22 cellular contexts compared by ENCODE assay signal in the genomic region with DNA sequence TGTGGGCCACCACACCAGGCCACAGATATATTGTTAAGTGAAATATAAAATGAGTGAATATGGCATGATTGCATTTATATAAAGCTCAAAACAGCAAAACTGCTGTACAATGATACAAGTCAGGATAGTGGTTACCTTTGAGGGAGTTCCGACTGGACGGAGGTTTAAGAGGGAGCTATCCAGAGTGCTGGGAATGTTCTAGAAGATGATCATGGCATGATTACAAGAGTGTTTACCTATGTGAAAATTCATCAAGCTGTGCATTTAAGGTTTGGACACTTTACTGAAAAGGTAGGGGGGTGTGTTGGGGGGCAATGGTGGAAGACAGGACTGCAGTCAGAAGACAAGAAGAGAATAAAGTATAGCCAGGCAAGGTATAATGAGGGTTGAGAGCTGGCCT.
A peak's percentile ranks its signal among the peaks of the same experiment; 100 is the strongest.
DNase-seq lines count a peak whose midpoint lies in the region; ATAC-seq and TF ChIP-seq lines count a peak whose summit lies in the region.
"Had no signal": no experiment of that assay in that cellular context is flagged by ENCODE, and none has a peak within 500 bp of the region (broad histone marks: within the 10 kb centered on the region; RNA-seq: fewer than 3 reads in every experiment).

No MANE protein-coding gene starts in this region.

- H3K4me1 ChIP-seq in HEK293 (ENCODE audit: control insufficient read depth, insufficient read depth, low read length), result peaks cover 10% of the 10 kb centered on the region
- H3K4me1 ChIP-seq in PC-9 (replicated peaks; ENCODE audit: insufficient read depth), result peaks cover 19% of the 10 kb centered on the region
- no peaks in the 10 kb centered on the region for H3K4me1 ChIP-seq in GM23248 (ENCODE audit: insufficient read depth)
- H3K4me1 ChIP-seq: A549 had no signal

- POLR2A ChIA-PET in HEK293 (lab: Yijun Ruan, JAX) (no interaction called here), PC-9 (lab: Charles Lee; ENCODE audit: unreplicated experiment) (no interaction called here)

- H3K4me1 Mint-ChIP-seq in activated T-cell treated with anti-CD3 and anti-CD28 coated beads, Interleukin-2, amount 50 U/mL, for 4 hours (ENCODE audit: low read depth), result no peaks in the 10 kb centered on the region
- H3K4me1 Mint-ChIP-seq: B cell; CD14-positive monocyte; CD4-positive, alpha-beta memory T cell; CD4-positive, CD25-positive, alpha-beta regulatory T cell; CD8-positive, alpha-beta memory T cell had no signal

- H3K9me3 ChIP-seq in HEK293 (ENCODE audit: control insufficient read depth, insufficient read depth, low read depth, low read length) (no peaks in the 10 kb centered on the region), PC-9 (ENCODE audit: insufficient read depth, low read depth) (no peaks in the 10 kb centered on the region), GM23248 (ENCODE audit: low read depth) (no peaks in the 10 kb centered on the region)
- H3K9me3 ChIP-seq: A549; BLaER1 treated with 17β-estradiol and CSF1 and Interleukin-3, amounts not matched to agents 10 nM and 100 nM had no signal

- H3K36me3 Mint-ChIP-seq in activated T-cell treated with anti-CD3 and anti-CD28 coated beads, Interleukin-2, amount 50 U/mL, for 4 hours (ENCODE audit: insufficient read depth), result no peaks in the 10 kb centered on the region
- H3K36me3 Mint-ChIP-seq: CD14-positive monocyte; CD4-positive, alpha-beta memory T cell; CD4-positive, CD25-positive, alpha-beta regulatory T cell; CD8-positive, alpha-beta memory T cell had no signal

- no peaks in the 10 kb centered on the region for H3K9me3 Mint-ChIP-seq in activated T-cell treated with anti-CD3 and anti-CD28 coated beads, Interleukin-2, amount 50 U/mL, for 4 hours

- intact Hi-C loops in PC-9 (cut with micrococcal nuclease; ENCODE audit: unreplicated experiment), result no loop called here

- H2AFZ ChIP-seq in PC-9 (no peak overlapping the region), GM23248 (no peak overlapping the region)

- no peak for DNase-seq in PC-9
- DNase-seq in GM23248, result no peak
- no peak for DNase-seq in activated T-cell treated with anti-CD3 and anti-CD28 coated beads, Interleukin-2, amount 50 U/mL, for 4 hours
- DNase-seq: AML-193; CD4-positive, alpha-beta memory T cell; CD4-positive, CD25-positive, alpha-beta regulatory T cell; CD8-positive, alpha-beta memory T cell; DMS 273 treated with DMSO at 0.1 percent for 48 hours; DMS153; DMS79; DND-41; EL; GDM1 had no signal

- no peaks in the 10 kb centered on the region for H3K36me3 ChIP-seq in HEK293 (ENCODE audit: control insufficient read depth in 2 of 2, insufficient read depth in 1 of 2, low read length in 2 of 2)
- H3K36me3 ChIP-seq in PC-9 (ENCODE audit: low read depth), result no peaks in the 10 kb centered on the region
- H3K36me3 ChIP-seq in GM23248 (ENCODE audit: low read depth), result no peaks in the 10 kb centered on the region
- H3K36me3 ChIP-seq: BLaER1 treated with 17β-estradiol and CSF1 and Interleukin-3, amounts not matched to agents 10 nM and 100 nM had no signal

- H3K4me2 ChIP-seq in PC-9, result peak overlapping the region; percentile 31; the same call in 1 of the 2 replicates
- H3K4me2 ChIP-seq in GM23248 (ENCODE audit: unreplicated experiment), result no peak overlapping the region
- H3K4me2 ChIP-seq: A549; BLaER1 treated with 17β-estradiol and CSF1 and Interleukin-3, amounts not matched to agents 10 nM and 100 nM had no signal

- no peak for ATAC-seq in HG03442 (IDR thresholded peaks at IDR 0.05; ENCODE audit: unreplicated experiment)
- no peak for ATAC-seq in activated T-cell treated with anti-CD3 and anti-CD28 coated beads, Interleukin-2, amount 50 U/mL, for 4 hours
- ATAC-seq: A549, GM12878 had no signal

- CTCF ChIA-PET in HEK293 (lab: Yijun Ruan, JAX), result interaction anchor here (0.9 kb wide), 1 partner anchor 238 kb away, joined by 6 read pairs; no protein-coding TSS in a partner anchor
- CTCF ChIA-PET in PC-9 (lab: Charles Lee), result no interaction called here

- TF ChIP-seq CTCF in C4-2B (conservative IDR thresholded peaks at IDR 0.05), result no peak
- TF ChIP-seq CTCF in HEK293 (tag by site-specific recombination; IDR thresholded peaks at IDR 0.05), result no peak
- TF ChIP-seq CTCF in PC-9 (conservative IDR thresholded peaks at IDR 0.05), result no peak

- no peak overlapping the region for H3K4me3 ChIP-seq in HEK293 (ENCODE audit: low read depth, low read length)
- no peak overlapping the region for H3K4me3 ChIP-seq in PC-9
- no peak overlapping the region for H3K4me3 ChIP-seq in GM23248
- H3K4me3 ChIP-seq: A549; BLaER1 treated with 17β-estradiol and CSF1 and Interleukin-3, amounts not matched to agents 10 nM and 100 nM; GM12878 had no signal

- H3K27ac ChIP-seq in C4-2B (peak overlapping the region; percentile 73; the same call in 1 of the 2 replicates), HEK293 (ENCODE audit: extremely low read depth, low read depth, low read length) (no peak overlapping the region), PC-9 (no peak overlapping the region), GM23248 (no peak overlapping the region)
- H3K27ac ChIP-seq: 22Rv1; A549; BLaER1 treated with 17β-estradiol and CSF1 and Interleukin-3, amounts not matched to agents 10 nM and 100 nM had no signal

- H3K79me2 ChIP-seq in PC-9 (ENCODE audit: low read depth), result no peaks in the 10 kb centered on the region
- H3K79me2 ChIP-seq in GM23248 (ENCODE audit: insufficient read depth), result no peaks in the 10 kb centered on the region

- H3K9me2 ChIP-seq in PC-9 (ENCODE audit: insufficient read depth) (no peaks in the 10 kb centered on the region), GM23248 (ENCODE audit: insufficient read depth) (no peaks in the 10 kb centered on the region)

- H3K4me3 Mint-ChIP-seq in activated T-cell treated with anti-CD3 and anti-CD28 coated beads, Interleukin-2, amount 50 U/mL, for 4 hours, result no peak overlapping the region
- H3K4me3 Mint-ChIP-seq: B cell; CD14-positive monocyte; CD4-positive, alpha-beta memory T cell; CD4-positive, CD25-positive, alpha-beta regulatory T cell; CD8-positive, alpha-beta memory T cell had no signal

- no peak overlapping the region for H3K9ac ChIP-seq in GM23248
- H3K9ac ChIP-seq: BLaER1 treated with 17β-estradiol and CSF1 and Interleukin-3, amounts not matched to agents 10 nM and 100 nM had no signal

- WGBS in GM23248 (ENCODE audit: low coverage in 1 of 2, low lambda C conversion rate in 2 of 2, missing lambda C conversion rate in 2 of 2), 2 experiments, result 76 to 79% methylated on average over 2 of the region's 2 CpGs

- in situ Hi-C loops in GM23248 (cut with MboI), result no loop called here

- no TSS peak for BruUV-seq in PC-9 (replicated peaks; lab: Mats Ljungman, UMichigan)

- H4K20me1 ChIP-seq in PC-9 (ENCODE audit: insufficient read depth), result no peaks in the 10 kb centered on the region
- no peaks in the 10 kb centered on the region for H4K20me1 ChIP-seq in GM23248 (ENCODE audit: insufficient read depth)
- H4K20me1 ChIP-seq: BLaER1 treated with 17β-estradiol and CSF1 and Interleukin-3, amounts not matched to agents 10 nM and 100 nM had no signal

- H3K27me3 Mint-ChIP-seq in activated T-cell treated with anti-CD3 and anti-CD28 coated beads, Interleukin-2, amount 50 U/mL, for 4 hours (ENCODE audit: low read depth), result peaks cover 10% of the 10 kb centered on the region

- H3K27me3 ChIP-seq in PC-9 (ENCODE audit: insufficient read depth, low read depth) (0 out of 2 replicates have a peak, but pooled peaks cover 5% of the 10 kb centered on the region), GM23248 (replicated peaks; ENCODE audit: insufficient read depth) (peaks cover 35% of the 10 kb centered on the region)
- H3K27me3 ChIP-seq: BLaER1 treated with 17β-estradiol and CSF1 and Interleukin-3, amounts not matched to agents 10 nM and 100 nM had no signal

- H3F3A ChIP-seq in PC-9 (ENCODE audit: insufficient read depth, low read depth), result no peaks in the 10 kb centered on the region
- H3F3A ChIP-seq in GM23248 (ENCODE audit: insufficient read depth), result no peaks in the 10 kb centered on the region

TF ChIP-seq in HEK293, 187 proteins besides CTCF, POLR2A, EP300 and RAD21:
- no peak for TF ChIP-seq SALL2 (tag by site-specific recombination; IDR thresholded peaks at IDR 0.05; ENCODE audit: borderline replicate concordance)
- TF ChIP-seq, protein P1, sequence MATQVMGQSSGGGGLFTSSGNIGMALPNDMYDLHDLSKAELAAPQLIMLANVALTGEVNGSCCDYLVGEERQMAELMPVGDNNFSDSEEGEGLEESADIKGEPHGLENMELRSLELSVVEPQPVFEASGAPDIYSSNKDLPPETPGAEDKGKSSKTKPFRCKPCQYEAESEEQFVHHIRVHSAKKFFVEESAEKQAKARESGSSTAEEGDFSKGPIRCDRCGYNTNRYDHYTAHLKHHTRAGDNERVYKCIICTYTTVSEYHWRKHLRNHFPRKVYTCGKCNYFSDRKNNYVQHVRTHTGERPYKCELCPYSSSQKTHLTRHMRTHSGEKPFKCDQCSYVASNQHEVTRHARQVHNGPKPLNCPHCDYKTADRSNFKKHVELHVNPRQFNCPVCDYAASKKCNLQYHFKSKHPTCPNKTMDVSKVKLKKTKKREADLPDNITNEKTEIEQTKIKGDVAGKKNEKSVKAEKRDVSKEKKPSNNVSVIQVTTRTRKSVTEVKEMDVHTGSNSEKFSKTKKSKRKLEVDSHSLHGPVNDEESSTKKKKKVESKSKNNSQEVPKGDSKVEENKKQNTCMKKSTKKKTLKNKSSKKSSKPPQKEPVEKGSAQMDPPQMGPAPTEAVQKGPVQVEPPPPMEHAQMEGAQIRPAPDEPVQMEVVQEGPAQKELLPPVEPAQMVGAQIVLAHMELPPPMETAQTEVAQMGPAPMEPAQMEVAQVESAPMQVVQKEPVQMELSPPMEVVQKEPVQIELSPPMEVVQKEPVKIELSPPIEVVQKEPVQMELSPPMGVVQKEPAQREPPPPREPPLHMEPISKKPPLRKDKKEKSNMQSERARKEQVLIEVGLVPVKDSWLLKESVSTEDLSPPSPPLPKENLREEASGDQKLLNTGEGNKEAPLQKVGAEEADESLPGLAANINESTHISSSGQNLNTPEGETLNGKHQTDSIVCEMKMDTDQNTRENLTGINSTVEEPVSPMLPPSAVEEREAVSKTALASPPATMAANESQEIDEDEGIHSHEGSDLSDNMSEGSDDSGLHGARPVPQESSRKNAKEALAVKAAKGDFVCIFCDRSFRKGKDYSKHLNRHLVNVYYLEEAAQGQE (tag by site-specific recombination; IDR thresholded peaks at IDR 0.05), result peak; percentile 71
